In the genomic region with DNA sequence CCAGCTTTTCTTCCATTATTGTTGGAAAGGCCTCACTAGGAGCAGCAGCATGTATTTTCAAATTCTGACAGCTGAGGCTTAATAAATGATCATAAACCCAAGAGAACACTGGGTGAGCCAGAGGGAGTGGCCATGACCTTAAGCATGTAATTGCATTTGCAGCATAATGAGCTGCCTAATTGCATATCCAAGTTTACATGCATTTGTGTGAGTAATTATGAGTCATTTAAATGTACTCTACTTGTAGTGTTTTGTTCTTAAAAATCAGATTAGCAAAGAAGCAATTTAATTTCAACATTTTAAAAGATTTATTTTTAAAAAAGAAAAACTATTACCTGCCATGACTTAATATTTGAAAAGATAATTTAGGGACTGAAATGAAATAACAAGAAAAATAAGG, we compare ENCODE assay signal across 2 cellular contexts.
TF ChIP-seq lines count a peak whose summit lies in the region.

No MANE protein-coding gene starts in this region.

TF ChIP-seq in IMR-90, 13 proteins besides CTCF, POLR2A, EP300 and RAD21 (continued from another document):
- no peak for TF ChIP-seq BHLHE40 (IDR thresholded peaks at IDR 0.05; ENCODE audit: low read depth, low read length)

TF ChIP-seq in K562, 482 proteins besides CTCF, POLR2A, EP300 and RAD21 (continued from another document):
- no peak for TF ChIP-seq MEF2D (tag; conservative IDR thresholded peaks at IDR 0.05; ENCODE audit: low read depth)
- TF ChIP-seq FOSL1 (tag; conservative IDR thresholded peaks at IDR 0.05) = peak; percentile 63
- TF ChIP-seq NKRF (IDR thresholded peaks at IDR 0.05; ENCODE audit: borderline replicate concordance) = no peak
